In genomic region chr16:9124444-9124843, GRCh38 we compare ENCODE assay signal across 21 cellular contexts. TPM values are rescaled to one million over a fixed set of nuclear protein-coding genes. Genes with fewer than 3 reads are reported as not detected.
DNase-seq lines count a peak whose midpoint lies in the region; FAIRE-seq and TF ChIP-seq lines count a peak whose summit lies in the region.
"Had no signal": no experiment of that assay in that cellular context is flagged by ENCODE, and none has a peak within 500 bp of the region (broad histone marks: within the 10 kb centered on the region; RNA-seq: fewer than 3 reads in every experiment).

No MANE protein-coding gene starts in this region.

- H3K4me3 ChIP-seq in astrocyte (ENCODE audit: insufficient read depth, low read depth, low read length) = no peak overlapping the region
- no peak overlapping the region for H3K4me3 ChIP-seq in esophagus muscularis mucosa
- H3K4me3 ChIP-seq: ascending aorta, smooth muscle cell, stomach had no signal

- no peaks in the 10 kb centered on the region for H3K79me2 ChIP-seq in H9 (ENCODE audit: insufficient read depth, low read length)
- peaks cover 86% of the 10 kb centered on the region for H3K79me2 ChIP-seq in astrocyte (ENCODE audit: insufficient read depth, low read length)

- H3K9ac ChIP-seq in H9 (ENCODE audit: extremely low read depth, insufficient read length, low read length) = no peak overlapping the region
- H3K9ac ChIP-seq in astrocyte (ENCODE audit: low read length) = no peak overlapping the region
- H3K9ac ChIP-seq: KMS-11 had no signal

- H2BK15ac ChIP-seq in H9 (ENCODE audit: low read depth, low read length) = no peak overlapping the region

- no peak for TF ChIP-seq EP300 in esophagus muscularis mucosa (IDR thresholded peaks at IDR 0.05)

- H3K9me3 Mint-ChIP-seq in H9 = no peaks in the 10 kb centered on the region
- no peaks in the 10 kb centered on the region for H3K9me3 Mint-ChIP-seq in astrocyte (ENCODE audit: unreplicated experiment)
- no peaks in the 10 kb centered on the region for H3K9me3 Mint-ChIP-seq in progenitor cell of endocrine pancreas (ENCODE audit: low read depth)
- H3K9me3 Mint-ChIP-seq: activated T-helper 17 cell treated with anti-CD3 and anti-CD28 coated beads, Interleukin-2, amount 50 U/mL, for 72 hours; T-helper 1 cell treated with Interleukin-12 subunit alpha and Interleukin-12 subunit beta and Interleukin-4 antibody, amounts not matched to agents 30 μg/mL and 1 μg/mL, for 36 hours had no signal

- H3K23ac ChIP-seq in H9 (ENCODE audit: insufficient read length, low read depth, low read length) = no peak overlapping the region

- H3K27ac Mint-ChIP-seq in H9 (peak overlapping the region in 2 of 3 experiments; percentile 88 to 90; a peak in 3 of 7 replicates), astrocyte (ENCODE audit: unreplicated experiment) (peak overlapping the region; percentile 58), progenitor cell of endocrine pancreas (peak overlapping the region; percentile 73)
- H3K27ac Mint-ChIP-seq: T-helper 1 cell treated with Interleukin-12 subunit alpha and Interleukin-12 subunit beta and Interleukin-4 antibody, amounts not matched to agents 30 μg/mL and 1 μg/mL, for 36 hours had no signal

- no peak overlapping the region for H3K4ac ChIP-seq in H9 (ENCODE audit: low read depth, low read length)

- H2BK5ac ChIP-seq in H9 (ENCODE audit: insufficient read length, low read length) = no peak overlapping the region

- peaks cover 16% of the 10 kb centered on the region for H3K36me3 ChIP-seq in astrocyte (ENCODE audit: insufficient read depth, low read length)
- peaks cover 0 to 37% (median 32%) of the 10 kb centered on the region in 4 donors for H3K36me3 ChIP-seq in esophagus muscularis mucosa

- H3T11ph ChIP-seq in H9 (ENCODE audit: low read length) = no peak overlapping the region

- no peak for TF ChIP-seq POLR2A in esophagus muscularis mucosa (IDR thresholded peaks at IDR 0.05; ENCODE audit: low read depth)

- peaks cover 23 to 26% of the 10 kb centered on the region in 2 experiments for H3K4me1 Mint-ChIP-seq in H9
- H3K4me1 Mint-ChIP-seq in astrocyte (ENCODE audit: low read depth, unreplicated experiment) = peaks cover 46% of the 10 kb centered on the region
- peaks cover 5% of the 10 kb centered on the region for H3K4me1 Mint-ChIP-seq in progenitor cell of endocrine pancreas (ENCODE audit: low read depth)

- no peak overlapping the region for H4K5ac ChIP-seq in H9 (ENCODE audit: insufficient read length, low read depth, low read length)

- H2AFZ ChIP-seq in H9 (ENCODE audit: low read length) (no peak overlapping the region), astrocyte (ENCODE audit: low read depth, low read length) (no peak overlapping the region)

- H2AK5ac ChIP-seq in H9 (ENCODE audit: insufficient read length, low read length) = no peak overlapping the region

- H3K79me1 ChIP-seq in H9 (ENCODE audit: insufficient read depth, low read depth, low read length, poor library complexity, severe bottlenecking) = no peaks in the 10 kb centered on the region

- TF ChIP-seq CTCF in H9 (conservative IDR thresholded peaks at IDR 0.05) = no peak
- no peak for TF ChIP-seq CTCF in astrocyte (IDR thresholded peaks at IDR 0.05; ENCODE audit: insufficient read depth, low read depth, low read length)
- TF ChIP-seq CTCF in progenitor cell of endocrine pancreas (IDR thresholded peaks at IDR 0.05; ENCODE audit: unreplicated experiment) = no peak
- TF ChIP-seq CTCF in esophagus muscularis mucosa (IDR thresholded peaks at IDR 0.05) = no peak

- H3K9me3 ChIP-seq in H9 (ENCODE audit: control insufficient read depth, low read depth, low read length) (no peaks in the 10 kb centered on the region), astrocyte (ENCODE audit: insufficient read depth, low read depth, low read length) (no peaks in the 10 kb centered on the region), esophagus muscularis mucosa (no peaks in the 10 kb centered on the region)
- H3K9me3 ChIP-seq: ascending aorta, stomach had no signal

- H3K23me2 ChIP-seq in H9 (ENCODE audit: insufficient read length, low read depth, low read length, poor library complexity, severe bottlenecking) = no peaks in the 10 kb centered on the region

- H3K36me3 Mint-ChIP-seq in H9 (ENCODE audit: insufficient read depth in 1 of 3, low read depth in 3 of 3) (peaks cover 15 to 28% (median 22%) of the 10 kb centered on the region in 3 experiments; a peak in 6 of 7 replicates), astrocyte (ENCODE audit: low read depth, unreplicated experiment) (peaks cover 15% of the 10 kb centered on the region), progenitor cell of endocrine pancreas (ENCODE audit: insufficient read depth) (peaks cover 11% of the 10 kb centered on the region)

- no peak overlapping the region for H4K8ac ChIP-seq in H9 (replicated peaks; ENCODE audit: insufficient read length, low read depth, low read length)

- peaks cover 4% of the 10 kb centered on the region; the same call in 1 of the 2 replicates for H3K4me1 ChIP-seq in H9 (ENCODE audit: insufficient read depth, low read length)
- H3K4me1 ChIP-seq in astrocyte (ENCODE audit: insufficient read depth, low read length) = peaks cover 39% of the 10 kb centered on the region
- peaks cover 34 to 64% (median 51%) of the 10 kb centered on the region in 4 donors for H3K4me1 ChIP-seq in esophagus muscularis mucosa

- H2BK20ac ChIP-seq in H9 (ENCODE audit: low read depth, low read length, poor library complexity, severe bottlenecking) = no peak overlapping the region

- H2BK12ac ChIP-seq in H9 (ENCODE audit: insufficient read length, low read depth, low read length) = no peak overlapping the region

- H3K56ac ChIP-seq in H9 (ENCODE audit: insufficient read length, low read depth, low read length) = no peak overlapping the region

- no peak overlapping the region for H3K27ac ChIP-seq in H9 (ENCODE audit: insufficient read length, low read depth, low read length)
- H3K27ac ChIP-seq in astrocyte (ENCODE audit: low read depth, low read length) = no peak overlapping the region
- no peak overlapping the region for H3K27ac ChIP-seq in esophagus muscularis mucosa (replicated peaks in 1 of 4)
- H3K27ac ChIP-seq: ascending aorta, KMS-11 had no signal

- FAIRE-seq in astrocyte (lab: Jason Lieb, UNC) = no peak
- FAIRE-seq: colon, GM18507, urothelium cell line had no signal

- H3K27me3 ChIP-seq in H9 (ENCODE audit: insufficient read depth, low read length) (no peaks in the 10 kb centered on the region), astrocyte (ENCODE audit: insufficient read depth, low read length) (no peaks in the 10 kb centered on the region), esophagus muscularis mucosa (no peaks in the 10 kb centered on the region)
- H3K27me3 ChIP-seq: ascending aorta, stomach had no signal

- no peak overlapping the region for H2BK120ac ChIP-seq in H9 (ENCODE audit: low read depth, low read length, poor library complexity, severe bottlenecking)

- H3K18ac ChIP-seq in H9 (ENCODE audit: insufficient read length, low read depth, low read length) = no peak overlapping the region

- H3K14ac ChIP-seq in H9 (ENCODE audit: insufficient read depth, low read length) = no peak overlapping the region

- H4K20me1 ChIP-seq in H9 (ENCODE audit: control insufficient read depth, insufficient read depth, insufficient read length) = no peaks in the 10 kb centered on the region
- H4K20me1 ChIP-seq in astrocyte (ENCODE audit: insufficient read depth, low read length) = peaks cover 93% of the 10 kb centered on the region

- no peak overlapping the region for H3K4me2 ChIP-seq in H9 (ENCODE audit: insufficient read depth, insufficient read length, low read length)
- H3K4me2 ChIP-seq in astrocyte (ENCODE audit: low read length) = no peak overlapping the region
- H3K4me2 ChIP-seq: KMS-11, smooth muscle cell had no signal

- no CpG with 5 or more reads among the region's 7 CpGs for WGBS in H9 (ENCODE audit: extremely low coverage, insufficient read length, low lambda C conversion rate)
- 91% methylated on average over 7 of the region's 7 CpGs for WGBS in esophagus muscularis mucosa

- H3K4me3 Mint-ChIP-seq in H9 (no peak overlapping the region; a peak in 1 of 5 replicates), astrocyte (ENCODE audit: unreplicated experiment) (no peak overlapping the region), progenitor cell of endocrine pancreas (ENCODE audit: low read depth) (no peak overlapping the region)
- H3K4me3 Mint-ChIP-seq: T-helper 1 cell treated with Interleukin-12 subunit alpha and Interleukin-12 subunit beta and Interleukin-4 antibody, amounts not matched to agents 30 μg/mL and 1 μg/mL, for 36 hours had no signal

- no peak overlapping the region for H4K91ac ChIP-seq in H9 (ENCODE audit: insufficient read length, low read depth, low read length)

- H3K27me3 Mint-ChIP-seq in H9 (ENCODE audit: low read depth) = no peaks in the 10 kb centered on the region
- no peaks in the 10 kb centered on the region for H3K27me3 Mint-ChIP-seq in astrocyte (ENCODE audit: low read depth, unreplicated experiment)
- no peaks in the 10 kb centered on the region for H3K27me3 Mint-ChIP-seq in progenitor cell of endocrine pancreas
- H3K27me3 Mint-ChIP-seq: activated T-helper 17 cell treated with anti-CD3 and anti-CD28 coated beads, Interleukin-2, amount 50 U/mL, for 72 hours had no signal

- peak; percentile 48 for DNase-seq in activated CD8-positive, alpha-beta memory T cell treated with anti-CD3 and anti-CD28 coated beads for 24 hours
- DNase-seq in activated CD8-positive, alpha-beta memory T cell treated with anti-CD3 and anti-CD28 coated beads, Interleukin-2, amount 50 U/mL, for 48 hours = no peak
- DNase-seq in H9 (no peak), astrocyte (ENCODE audit: low read depth) (no peak), progenitor cell of endocrine pancreas (ENCODE audit: low spot score, unreplicated experiment) (no peak), NCI-H1436 (lab: John Stamatoyannopoulos, UW) (no peak), esophagus muscularis mucosa (ENCODE audit: extremely low spot score) (no peak), NCI-H1417 treated with DMSO at 0.1 percent for 48 hours (lab: John Stamatoyannopoulos, UW) (no peak)
- DNase-seq: activated CD4-positive, alpha-beta T cell treated with anti-CD3 and anti-CD28 coated beads for 1 hour; glutamatergic neuron; islet precursor cell; NCI-H1092 treated with DMSO at 0.1 percent for 48 hours had no signal

- intact Hi-C loops in esophagus muscularis mucosa (cut with DNase I) = no loop called here

RNA-seq across cellular contexts. Expression of gene HAPSTR1, which starts 33.0 kb away (rescaled TPM):
- 80.1 and 85.2 TPM in 2 replicates for total RNA-seq in H9 (2021)
- 97.7 and 99.5 TPM in 2 replicates for total RNA-seq in astrocyte
- total RNA-seq in progenitor cell of endocrine pancreas = 77.6 and 79.7 TPM in 2 replicates
- 10 to 100 TPM; 51.7 to 65.2 (median 57.1) TPM for total RNA-seq in esophagus muscularis mucosa
